In the genomic region with DNA sequence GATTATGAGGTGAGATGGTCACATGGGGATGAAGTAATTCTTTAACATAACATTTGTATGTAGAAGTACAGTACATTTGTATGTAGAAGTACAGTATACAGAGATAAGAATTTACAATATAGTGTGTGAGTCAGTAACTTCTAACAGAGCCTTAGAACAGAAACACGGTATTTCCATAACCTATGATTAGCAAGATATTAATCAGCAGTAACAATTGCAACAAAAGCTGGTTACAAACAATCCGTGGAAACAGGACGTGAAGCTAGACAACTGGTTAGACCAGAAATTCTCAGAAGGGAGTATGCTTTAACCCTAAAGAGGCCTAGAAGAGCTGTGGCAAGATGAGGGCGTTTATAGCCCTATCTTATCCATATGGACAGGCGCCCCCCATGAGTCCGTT, we compare ENCODE assay signal across 8 cellular contexts.
DNase-seq lines count a peak whose midpoint lies in the region; ATAC-seq, FAIRE-seq and TF ChIP-seq lines count a peak whose summit lies in the region.
"Not testable (repeated sequence)": the region's sequence is repeated elsewhere in the genome, so short reads cannot be mapped to it uniquely, and the experiment has no call there.

No MANE protein-coding gene starts in this region.

- not testable (repeated sequence) for H3K4me2 ChIP-seq in PC-3 (ENCODE audit: low read length)

- CTCF ChIA-PET in PC-3 (lab: Charles Lee): interaction anchor here (0.6 kb wide), 1 partner anchor 173 kb away, joined by 16 read pairs; no protein-coding TSS in a partner anchor

- H3F3A ChIP-seq in PC-3 (ENCODE audit: low read length, unreplicated experiment): not testable (repeated sequence)

- not testable (repeated sequence) for H3K27me3 Mint-ChIP-seq in type B pancreatic cell

- not testable (repeated sequence) for H4K20me1 ChIP-seq in PC-3 (ENCODE audit: low read length)

- not testable (repeated sequence) for H3K9me3 ChIP-seq in PC-3 (ENCODE audit: low read length)

- H3K9me3 Mint-ChIP-seq in type B pancreatic cell: not testable (repeated sequence)

- H3K4me1 Mint-ChIP-seq in type B pancreatic cell (ENCODE audit: unreplicated experiment): not testable (repeated sequence)

- H3K9ac ChIP-seq in PC-3 (ENCODE audit: low read length): not testable (repeated sequence)

- H3K79me2 ChIP-seq in PC-3 (ENCODE audit: low read length): not testable (repeated sequence)

- not testable (repeated sequence) for H3K9me2 ChIP-seq in PC-3 (replicated peaks; ENCODE audit: low read length)

- FAIRE-seq in bronchial epithelial cell (lab: Jason Lieb, UNC): not testable (repeated sequence)

- DNase-seq in HT-29 (ENCODE audit: low spot score) (peak; percentile 22), LNCaP clone FGC (ENCODE audit: low read depth) (peak; percentile 59), PC-3 (peak; percentile 54), bronchial epithelial cell (ENCODE audit: low read depth) (peak; percentile 75), epithelial cell of esophagus (ENCODE audit: low read depth) (peak; percentile 72), foreskin keratinocyte (peak; percentile 13 to 26)
- not testable (repeated sequence) for DNase-seq in type B pancreatic cell (ENCODE audit: extremely low spot score, unreplicated experiment)

- not testable (repeated sequence) for TF ChIP-seq CTCF in LNCaP clone FGC (IDR thresholded peaks at IDR 0.05; ENCODE audit: control insufficient read depth, extremely low read depth, insufficient read depth); PC-3 (conservative IDR thresholded peaks at IDR 0.05; ENCODE audit: low read depth, low read length); VCaP (conservative IDR thresholded peaks at IDR 0.05); bronchial epithelial cell (IDR thresholded peaks at IDR 0.05; ENCODE audit: insufficient read depth, low read length, severe bottlenecking); epithelial cell of esophagus (IDR thresholded peaks at IDR 0.05; ENCODE audit: insufficient read depth, low read depth, low read length, missing control alignments); foreskin keratinocyte (conservative IDR thresholded peaks at IDR 0.05); type B pancreatic cell (conservative IDR thresholded peaks at IDR 0.05)

- intact Hi-C loops in PC-3 (cut with micrococcal nuclease): not testable (repeated sequence)

- peak overlapping the region; percentile 8 for H3K4me3 Mint-ChIP-seq in type B pancreatic cell

- H3K27ac Mint-ChIP-seq in type B pancreatic cell: peak overlapping the region; percentile 71

- POLR2A ChIA-PET in PC-3 (lab: Charles Lee; ENCODE audit: unreplicated experiment): not testable (repeated sequence)

- ATAC-seq in PC-3, foreskin keratinocyte: not testable (repeated sequence)

- H3K27me3 ChIP-seq in PC-3 (ENCODE audit: low read length); bronchial epithelial cell (ENCODE audit: control insufficient read depth, insufficient read depth, low read length); foreskin keratinocyte: not testable (repeated sequence)

- not testable (repeated sequence) for H3K36me3 Mint-ChIP-seq in type B pancreatic cell

- H3K36me3 ChIP-seq in PC-3 (ENCODE audit: low read depth, low read length); bronchial epithelial cell (ENCODE audit: control insufficient read depth, insufficient read depth, low read length): not testable (repeated sequence)

- not testable (repeated sequence) for H2AFZ ChIP-seq in PC-3 (ENCODE audit: low read length)

- not testable (repeated sequence) for H3K4me3 ChIP-seq in LNCaP clone FGC (ENCODE audit: low read depth, low read length); PC-3 (ENCODE audit: low read length); bronchial epithelial cell (ENCODE audit: low read depth, low read length); epithelial cell of esophagus (ENCODE audit: low read length)

- not testable (repeated sequence) for H3K27ac ChIP-seq in PC-3 (ENCODE audit: low read length); foreskin keratinocyte
- H3K27ac ChIP-seq in VCaP: peak overlapping the region; percentile 43

- not testable (repeated sequence) for BruUV-seq in PC-3 (replicated peaks; lab: Mats Ljungman, UMichigan)

- H3K4me1 ChIP-seq in PC-3 (ENCODE audit: insufficient read depth, low read length); foreskin keratinocyte: not testable (repeated sequence)
